ENCODE assay signal across 8 cellular contexts in the genomic region with DNA sequence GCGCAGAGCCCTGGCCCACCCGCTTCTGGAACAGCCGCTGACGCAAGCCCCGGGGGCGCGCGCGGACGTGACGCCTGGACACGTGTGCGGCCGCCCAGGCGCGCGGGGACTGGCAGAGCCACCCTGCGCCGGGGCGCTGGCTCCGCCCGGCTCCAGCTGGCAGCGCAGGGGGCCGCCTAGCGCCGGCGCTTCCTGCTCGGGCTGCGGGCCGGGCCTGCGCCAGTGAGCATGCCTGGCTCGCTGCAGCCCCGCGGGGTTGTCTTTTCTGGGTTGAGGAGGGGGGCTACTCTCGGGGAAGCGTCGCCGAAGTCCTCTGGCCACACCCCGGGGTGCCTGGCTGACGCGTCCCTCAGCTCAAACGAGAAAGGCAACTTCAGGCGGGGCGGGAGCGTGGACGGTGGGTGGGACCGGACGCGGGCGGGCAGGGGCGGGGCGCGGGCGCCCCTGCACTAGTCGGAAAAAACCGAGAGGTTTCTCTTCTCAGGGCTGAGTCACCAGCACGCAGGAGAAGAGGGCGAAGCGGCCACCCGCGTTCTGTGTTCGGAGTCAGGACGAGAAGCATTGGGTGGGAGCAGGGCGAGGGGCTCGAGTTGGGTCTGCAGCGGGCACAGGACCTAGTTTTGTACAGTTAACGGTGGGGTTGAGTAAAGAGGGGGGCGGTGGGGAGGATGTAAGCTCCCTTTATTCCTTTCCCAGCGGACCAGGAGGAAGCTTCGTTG. TPM values are rescaled to one million over a fixed set of nuclear protein-coding genes. Genes with fewer than 3 reads are reported as not detected.
A peak's percentile ranks its signal among the peaks of the same experiment; 100 is the strongest.
DNase-seq lines count a peak whose midpoint lies in the region; ATAC-seq and TF ChIP-seq lines count a peak whose summit lies in the region.

Gene SIAH2, minus strand, starts transcription at position 48 of the 719 bp plus-strand sequence. CDS start 320 bp downstream, outside the sequence.

- H3K4me3 ChIP-seq in CD4-positive, alpha-beta memory T cell (ENCODE audit: low read length in 2 of 2), result peak within 1 kb of the TSS; percentile 80 to 97
- H3K4me3 ChIP-seq in HL-60 (replicated peaks; ENCODE audit: insufficient read depth, low read length), result peak within 1 kb of the TSS; percentile 84

- H3K9me3 Mint-ChIP-seq in CD4-positive, alpha-beta memory T cell, result peaks cover 0 to 3% (median 0%) of the 10 kb centered on the region in 8 donors
- no peaks in the 10 kb centered on the region for H3K9me3 Mint-ChIP-seq in memory B cell

- TF ChIP-seq CTCF in HL-60 (IDR thresholded peaks at IDR 0.05; ENCODE audit: insufficient read depth, low read length), result no peak

- H3K4me3 Mint-ChIP-seq in CD4-positive, alpha-beta memory T cell, result peak within 1 kb of the TSS; percentile 97 to 100 (median 98)
- H3K4me3 Mint-ChIP-seq in memory B cell, result peak within 1 kb of the TSS; percentile 99

- H3K27me3 Mint-ChIP-seq in CD4-positive, alpha-beta memory T cell, result no peaks in the 10 kb centered on the region
- peaks cover 1% of the 10 kb centered on the region for H3K27me3 Mint-ChIP-seq in memory B cell

- H3K27me3 ChIP-seq in CD4-positive, alpha-beta memory T cell (ENCODE audit: insufficient read depth, low read length), result no peaks in the 10 kb centered on the region
- no peaks in the 10 kb centered on the region for H3K27me3 ChIP-seq in HL-60 (ENCODE audit: insufficient read depth, poor library complexity, severe bottlenecking)

- H3K36me3 Mint-ChIP-seq in CD4-positive, alpha-beta memory T cell, result peaks cover under 1 to 29% of the 10 kb centered on the region in 2 donors
- no peaks in the 10 kb centered on the region for H3K36me3 Mint-ChIP-seq in memory B cell

- H3K9me3 ChIP-seq in CD4-positive, alpha-beta memory T cell (ENCODE audit: control insufficient read depth in 1 of 2, low read length in 2 of 2), result no peaks in the 10 kb centered on the region

- H3K4me1 ChIP-seq in CD4-positive, alpha-beta memory T cell (ENCODE audit: insufficient read depth, low read length), result peaks cover 47% of the 10 kb centered on the region

- H3K27ac ChIP-seq in CD4-positive, alpha-beta memory T cell (ENCODE audit: low read depth, low read length), result peak within 1 kb of the TSS; percentile 98
- H3K27ac ChIP-seq in HL-60 (replicated peaks), result peak within 1 kb of the TSS; percentile 87

- peak within 1 kb of the TSS; percentile 98 to 100 (median 100) for H3K27ac Mint-ChIP-seq in CD4-positive, alpha-beta memory T cell
- H3K27ac Mint-ChIP-seq in memory B cell, result peak within 1 kb of the TSS; percentile 95

- ATAC-seq in GM19452 (IDR thresholded peaks at IDR 0.05; ENCODE audit: unreplicated experiment) (peak; percentile 65), memory B cell (ENCODE audit: low read depth) (peak; percentile 81)

- CTCF ChIA-PET in CD4-positive, alpha-beta memory T cell (lab: Charles Lee; ENCODE audit: partially characterized antibody), result interaction anchor here (0.8 to 7.5 kb wide), 21 partner anchors 8 to 383 kb away, joined by 3 to 85 read pairs (median 4); partner anchors contain the start of genes EIF2A, ERICH6, SELENOT and SERP1

- H3K4me1 Mint-ChIP-seq in CD4-positive, alpha-beta memory T cell, result peaks cover 26 to 60% (median 47%) of the 10 kb centered on the region in 4 donors
- H3K4me1 Mint-ChIP-seq in memory B cell, result peaks cover 36% of the 10 kb centered on the region

- intact Hi-C loops in CD4-positive, alpha-beta memory T cell (cut with micrococcal nuclease), result loop anchor here (1.0 to 5.0 kb wide), 10 partner anchors 24 to 1439 kb away; partner anchors contain the start of genes EIF2A, ERICH6, GPR171 and RNF13

- POLR2A ChIA-PET in CD4-positive, alpha-beta memory T cell (lab: Charles Lee; ENCODE audit: partially characterized antibody), result interaction anchor here (0.6 to 7.1 kb wide), 48 partner anchors 8 to 1486 kb away, joined by 3 to 150 read pairs (median 5); partner anchors contain the start of genes COMMD2, EIF2A, ERICH6 and GPR171

- no peaks in the 10 kb centered on the region for H3K36me3 ChIP-seq in CD4-positive, alpha-beta memory T cell (ENCODE audit: insufficient read depth, low read length)

- DNase-seq in CD4-positive, alpha-beta memory T cell, result peak; percentile 94 to 98 (median 95)
- DNase-seq in HL-60 (ENCODE audit: low read depth in 1 of 2, low spot score in 1 of 2) (peak; percentile 73 to 90), memory B cell (ENCODE audit: low spot score in 2 of 2) (peak; percentile 82 to 88)
- DNase-seq in NK-92 treated with Interleukin-12 subunit alpha and Interleukin-12 subunit beta, amount 100 ng/mL, for 24 hours (lab: John Stamatoyannopoulos, UW), result peak; percentile 96
- peak; percentile 96 for DNase-seq in activated CD8-positive, alpha-beta memory T cell treated with anti-CD3 and anti-CD28 coated beads for 24 hours
- peak; percentile 91 for DNase-seq in effector CD8-positive, alpha-beta T cell (lab: John Stamatoyannopoulos, UW)
- DNase-seq in stimulated activated CD8-positive, alpha-beta memory T cell treated with anti-CD3 and anti-CD28 coated beads, Interleukin-12 subunit alpha, Interleukin-12 subunit beta, amount 100 ng/mL, for 1 hour (ENCODE audit: low read depth), result peak; percentile 87

RNA-seq across cellular contexts. Expression of gene SIAH2, which starts in this region (rescaled TPM):
- 10 to 100 TPM; 28.3 to 29.5 TPM for total RNA-seq in CD4-positive, alpha-beta memory T cell
- 10 to 100 TPM; 35.9 to 48.3 TPM for polyA plus RNA-seq in CD4-positive, alpha-beta memory T cell

Comparison
In these comparisons a context has a peak if more than half of its experiments do, and no peak if none do; other contexts are left out.
1. Peak in every context shown above with its lines: DNase-seq, ATAC-seq, H3K4me3 ChIP-seq and H3K27ac ChIP-seq.